Comparison of ENCODE assay signal across 11 cellular contexts in genomic region chr6:24859608-24860007, GRCh38.
DNase-seq lines count a peak whose midpoint lies in the region; ATAC-seq lines count a peak whose summit lies in the region.
"Had no signal": no experiment of that assay in that cellular context is flagged by ENCODE, and none has a peak within 500 bp of the region (broad histone marks: within the 10 kb centered on the region; RNA-seq: fewer than 3 reads in every experiment).

No MANE protein-coding gene starts in this region.

- peak overlapping the region; percentile 88 for H3K27ac Mint-ChIP-seq in activated CD4-positive, alpha-beta T cell treated with anti-CD3 and anti-CD28 coated beads, Interleukin-2, amount 10 ng/mL, durations not matched to agents 7 days and 5 days
- H3K27ac Mint-ChIP-seq in activated T-helper 1 cell treated with anti-CD3 and anti-CD28 coated beads, Interleukin-12 subunit alpha, Interleukin-12 subunit beta, Interleukin-2, Interleukin-4 antibody, amounts not matched to agents 30 ng/mL and 10 ng/mL and 1 ng/mL, durations not matched to agents 14 hours and 24 hours and 36 hours, result peak overlapping the region; percentile 95
- peak overlapping the region; percentile 92 for H3K27ac Mint-ChIP-seq in stimulated activated effector memory CD8-positive, alpha-beta T cell treated with anti-CD3 and anti-CD28 coated beads, Interleukin-12 subunit alpha, Interleukin-12 subunit beta, amount 100 ng/mL, for 72 hours

- H3K27me3 Mint-ChIP-seq in activated CD4-positive, alpha-beta T cell treated with anti-CD3 and anti-CD28 coated beads, Interleukin-2, amount 10 ng/mL, durations not matched to agents 7 days and 5 days, result no peaks in the 10 kb centered on the region
- no peaks in the 10 kb centered on the region for H3K27me3 Mint-ChIP-seq in activated T-helper 1 cell treated with anti-CD3 and anti-CD28 coated beads, Interleukin-12 subunit alpha, Interleukin-12 subunit beta, Interleukin-2, Interleukin-4 antibody, amounts not matched to agents 30 ng/mL and 10 ng/mL and 1 ng/mL, durations not matched to agents 14 hours and 24 hours and 36 hours (ENCODE audit: insufficient read depth)

- intact Hi-C loops in activated T-helper 1 cell treated with anti-CD3 and anti-CD28 coated beads, Interleukin-12 subunit alpha, Interleukin-12 subunit beta, Interleukin-2, Interleukin-4 antibody, amounts not matched to agents 30 ng/mL and 10 ng/mL and 1 ng/mL, durations not matched to agents 14 hours and 24 hours and 36 hours (cut with micrococcal nuclease), result loop anchor here (2.0 to 10.0 kb wide), 4 partner anchors 15 to 745 kb away; partner anchors contain the start of gene C6orf62

- H3K9me3 Mint-ChIP-seq in activated CD4-positive, alpha-beta T cell treated with anti-CD3 and anti-CD28 coated beads, Interleukin-2, amount 10 ng/mL, durations not matched to agents 7 days and 5 days, result no peaks in the 10 kb centered on the region
- no peaks in the 10 kb centered on the region for H3K9me3 Mint-ChIP-seq in activated T-helper 1 cell treated with anti-CD3 and anti-CD28 coated beads, Interleukin-12 subunit alpha, Interleukin-12 subunit beta, Interleukin-2, Interleukin-4 antibody, amounts not matched to agents 30 ng/mL and 10 ng/mL and 1 ng/mL, durations not matched to agents 14 hours and 24 hours and 36 hours
- no peaks in the 10 kb centered on the region for H3K9me3 Mint-ChIP-seq in stimulated activated effector memory CD8-positive, alpha-beta T cell treated with anti-CD3 and anti-CD28 coated beads, Interleukin-12 subunit alpha, Interleukin-12 subunit beta, amount 100 ng/mL, for 72 hours

- H3K36me3 Mint-ChIP-seq in activated CD4-positive, alpha-beta T cell treated with anti-CD3 and anti-CD28 coated beads, Interleukin-2, amount 10 ng/mL, durations not matched to agents 7 days and 5 days (ENCODE audit: low read depth), result peaks cover 92% of the 10 kb centered on the region
- peaks cover 54% of the 10 kb centered on the region for H3K36me3 Mint-ChIP-seq in activated T-helper 1 cell treated with anti-CD3 and anti-CD28 coated beads, Interleukin-12 subunit alpha, Interleukin-12 subunit beta, Interleukin-2, Interleukin-4 antibody, amounts not matched to agents 30 ng/mL and 10 ng/mL and 1 ng/mL, durations not matched to agents 14 hours and 24 hours and 36 hours (ENCODE audit: low read depth)
- H3K36me3 Mint-ChIP-seq in stimulated activated effector memory CD8-positive, alpha-beta T cell treated with anti-CD3 and anti-CD28 coated beads, Interleukin-12 subunit alpha, Interleukin-12 subunit beta, amount 100 ng/mL, for 72 hours, result peaks cover 97% of the 10 kb centered on the region

- peaks cover 88% of the 10 kb centered on the region for H3K4me1 Mint-ChIP-seq in activated CD4-positive, alpha-beta T cell treated with anti-CD3 and anti-CD28 coated beads, Interleukin-2, amount 10 ng/mL, durations not matched to agents 7 days and 5 days
- peaks cover 86% of the 10 kb centered on the region for H3K4me1 Mint-ChIP-seq in activated T-helper 1 cell treated with anti-CD3 and anti-CD28 coated beads, Interleukin-12 subunit alpha, Interleukin-12 subunit beta, Interleukin-2, Interleukin-4 antibody, amounts not matched to agents 30 ng/mL and 10 ng/mL and 1 ng/mL, durations not matched to agents 14 hours and 24 hours and 36 hours (ENCODE audit: low read depth)
- H3K4me1 Mint-ChIP-seq in stimulated activated effector memory CD8-positive, alpha-beta T cell treated with anti-CD3 and anti-CD28 coated beads, Interleukin-12 subunit alpha, Interleukin-12 subunit beta, amount 100 ng/mL, for 72 hours, result peaks cover 76% of the 10 kb centered on the region

- POLR2A ChIA-PET in activated CD4-positive, alpha-beta T cell treated with anti-CD3 and anti-CD28 coated beads, Interleukin-2, amount 10 ng/mL, durations not matched to agents 7 days and 5 days (lab: Charles Lee), result no interaction called here

- DNase-seq in activated CD4-positive, alpha-beta T cell treated with anti-CD3 and anti-CD28 coated beads, Interleukin-2, amount 10 ng/mL, durations not matched to agents 7 days and 5 days, result no peak
- no peak for DNase-seq in activated CD4-positive, alpha-beta T cell treated with anti-CD3 and anti-CD28 coated beads for 48 hours
- peak; percentile 54 for DNase-seq in NCI-H146 treated with DMSO at 0.1 percent for 48 hours (lab: John Stamatoyannopoulos, UW; ENCODE audit: unreplicated experiment)
- no peak for DNase-seq in activated T-helper 1 cell treated with anti-CD3 and anti-CD28 coated beads, Interleukin-12 subunit alpha, Interleukin-12 subunit beta, Interleukin-2, Interleukin-4 antibody, amounts not matched to agents 30 ng/mL and 10 ng/mL and 1 ng/mL, durations not matched to agents 14 hours and 24 hours and 36 hours (ENCODE audit: low spot score)
- DNase-seq in stimulated activated effector memory CD8-positive, alpha-beta T cell treated with anti-CD3 and anti-CD28 coated beads, Interleukin-12 subunit alpha, Interleukin-12 subunit beta, amount 100 ng/mL, for 72 hours (ENCODE audit: low spot score in 2 of 2), result no peak
- no peak for DNase-seq in NCI-H345 (lab: John Stamatoyannopoulos, UW)
- no peak for DNase-seq in islet precursor cell
- DNase-seq: ACHN, gastrocnemius medialis, NCI-H1436 had no signal

- CTCF ChIA-PET in activated CD4-positive, alpha-beta T cell treated with anti-CD3 and anti-CD28 coated beads, Interleukin-2, amount 10 ng/mL, durations not matched to agents 7 days and 5 days (lab: Charles Lee), result interaction anchor here (1.2 kb wide), 1 partner anchor 66 kb away, joined by 3 read pairs; no protein-coding TSS in a partner anchor

- ATAC-seq in stimulated activated effector memory CD8-positive, alpha-beta T cell treated with anti-CD3 and anti-CD28 coated beads, Interleukin-12 subunit alpha, Interleukin-12 subunit beta, amount 100 ng/mL, for 72 hours, result no peak
- no peak for ATAC-seq in GM18519 (IDR thresholded peaks at IDR 0.05; ENCODE audit: low FRiP score, unreplicated experiment)
- ATAC-seq: gastrocnemius medialis had no signal

- H3K4me3 Mint-ChIP-seq in activated CD4-positive, alpha-beta T cell treated with anti-CD3 and anti-CD28 coated beads, Interleukin-2, amount 10 ng/mL, durations not matched to agents 7 days and 5 days, result peak overlapping the region; percentile 35
- peak overlapping the region; percentile 72 for H3K4me3 Mint-ChIP-seq in activated T-helper 1 cell treated with anti-CD3 and anti-CD28 coated beads, Interleukin-12 subunit alpha, Interleukin-12 subunit beta, Interleukin-2, Interleukin-4 antibody, amounts not matched to agents 30 ng/mL and 10 ng/mL and 1 ng/mL, durations not matched to agents 14 hours and 24 hours and 36 hours
- H3K4me3 Mint-ChIP-seq in stimulated activated effector memory CD8-positive, alpha-beta T cell treated with anti-CD3 and anti-CD28 coated beads, Interleukin-12 subunit alpha, Interleukin-12 subunit beta, amount 100 ng/mL, for 72 hours, result peak overlapping the region; percentile 61
